8 cellular contexts compared by ENCODE assay signal in genomic region chr7:95718556-95719410, GRCh38. TPM values are rescaled to one million over a fixed set of nuclear protein-coding genes. Genes with fewer than 3 reads are reported as not detected.
DNase-seq lines count a peak whose midpoint lies in the region; ATAC-seq and TF ChIP-seq lines count a peak whose summit lies in the region.

No MANE protein-coding gene starts in this region.

- H3K4me3 Mint-ChIP-seq in activated T-helper 1 cell treated with anti-CD3 and anti-CD28 coated beads, Interleukin-12 subunit alpha, Interleukin-12 subunit beta, Interleukin-2, Interleukin-4 antibody, amounts not matched to agents 30 ng/mL and 10 ng/mL and 1 ng/mL, durations not matched to agents 14 hours and 24 hours and 36 hours: no peak overlapping the region

- no peaks in the 10 kb centered on the region for H3K9me3 Mint-ChIP-seq in activated T-helper 1 cell treated with anti-CD3 and anti-CD28 coated beads, Interleukin-12 subunit alpha, Interleukin-12 subunit beta, Interleukin-2, Interleukin-4 antibody, amounts not matched to agents 30 ng/mL and 10 ng/mL and 1 ng/mL, durations not matched to agents 14 hours and 24 hours and 36 hours

- H3K36me3 Mint-ChIP-seq in activated T-helper 1 cell treated with anti-CD3 and anti-CD28 coated beads, Interleukin-12 subunit alpha, Interleukin-12 subunit beta, Interleukin-2, Interleukin-4 antibody, amounts not matched to agents 30 ng/mL and 10 ng/mL and 1 ng/mL, durations not matched to agents 14 hours and 24 hours and 36 hours (ENCODE audit: low read depth): no peaks in the 10 kb centered on the region

- H3K4me1 Mint-ChIP-seq in activated T-helper 1 cell treated with anti-CD3 and anti-CD28 coated beads, Interleukin-12 subunit alpha, Interleukin-12 subunit beta, Interleukin-2, Interleukin-4 antibody, amounts not matched to agents 30 ng/mL and 10 ng/mL and 1 ng/mL, durations not matched to agents 14 hours and 24 hours and 36 hours (ENCODE audit: low read depth): no peaks in the 10 kb centered on the region

- H3K4me3 ChIP-seq in dorsolateral prefrontal cortex (no peak overlapping the region), tibial artery (no peak overlapping the region)

- DNase-seq in NOMO-1 (lab: John Stamatoyannopoulos, UW; ENCODE audit: unreplicated experiment in 2 of 2): peak; percentile 9 to 86
- DNase-seq in NOMO-1 treated with dmso at 0.1 percent for 144 hours (lab: John Stamatoyannopoulos, UW; ENCODE audit: unreplicated experiment): no peak
- DNase-seq in NCI-H2171 treated with DMSO at 0.1 percent for 48 hours (lab: John Stamatoyannopoulos, UW): peak; percentile 52
- no peak for DNase-seq in dorsolateral prefrontal cortex
- DNase-seq in tibial artery: no peak
- no peak for DNase-seq in NCI-H187 treated with DMSO at 0.1 percent for 48 hours (lab: John Stamatoyannopoulos, UW)
- no peak for DNase-seq in activated T-helper 1 cell treated with anti-CD3 and anti-CD28 coated beads, Interleukin-12 subunit alpha, Interleukin-12 subunit beta, Interleukin-2, Interleukin-4 antibody, amounts not matched to agents 30 ng/mL and 10 ng/mL and 1 ng/mL, durations not matched to agents 14 hours and 24 hours and 36 hours (ENCODE audit: low spot score)

- H3K27ac ChIP-seq in dorsolateral prefrontal cortex (no peak overlapping the region), tibial artery (no peak overlapping the region)

- H3K27me3 Mint-ChIP-seq in activated T-helper 1 cell treated with anti-CD3 and anti-CD28 coated beads, Interleukin-12 subunit alpha, Interleukin-12 subunit beta, Interleukin-2, Interleukin-4 antibody, amounts not matched to agents 30 ng/mL and 10 ng/mL and 1 ng/mL, durations not matched to agents 14 hours and 24 hours and 36 hours (ENCODE audit: insufficient read depth): no peaks in the 10 kb centered on the region

- H3K27me3 ChIP-seq in dorsolateral prefrontal cortex: no peaks in the 10 kb centered on the region
- no peaks in the 10 kb centered on the region for H3K27me3 ChIP-seq in tibial artery

- ATAC-seq in HG02981 (IDR thresholded peaks at IDR 0.05; ENCODE audit: unreplicated experiment): no peak

- TF ChIP-seq CTCF in dorsolateral prefrontal cortex (IDR thresholded peaks at IDR 0.05 in 54 of 56, conservative IDR thresholded peaks at IDR 0.05 in 2 of 56; ENCODE audit: low read depth in 1 of 56, partially characterized antibody in 56 of 56) (peak in 54 of 56 donors; percentile 17 to 74 (median 55)), tibial artery (IDR thresholded peaks at IDR 0.05) (peak; percentile 41 to 42)

- H3K9me3 ChIP-seq in tibial artery: no peaks in the 10 kb centered on the region

- intact Hi-C loops in dorsolateral prefrontal cortex (cut with DNase I): no loop called here
- intact Hi-C loops in tibial artery (cut with DNase I; ENCODE audit: low total_unique reads): no loop called here
- intact Hi-C loops in activated T-helper 1 cell treated with anti-CD3 and anti-CD28 coated beads, Interleukin-12 subunit alpha, Interleukin-12 subunit beta, Interleukin-2, Interleukin-4 antibody, amounts not matched to agents 30 ng/mL and 10 ng/mL and 1 ng/mL, durations not matched to agents 14 hours and 24 hours and 36 hours (cut with micrococcal nuclease): loop anchor here (1.0 kb wide), 1 partner anchor 153 kb away; no protein-coding TSS in a partner anchor

- H3K36me3 ChIP-seq in tibial artery: no peaks in the 10 kb centered on the region

- no peaks in the 10 kb centered on the region for H3K4me1 ChIP-seq in tibial artery

- no peak overlapping the region for H3K27ac Mint-ChIP-seq in activated T-helper 1 cell treated with anti-CD3 and anti-CD28 coated beads, Interleukin-12 subunit alpha, Interleukin-12 subunit beta, Interleukin-2, Interleukin-4 antibody, amounts not matched to agents 30 ng/mL and 10 ng/mL and 1 ng/mL, durations not matched to agents 14 hours and 24 hours and 36 hours

RNA-seq across cellular contexts. Expression of gene DYNC1I1, which starts 53.6 kb away (rescaled TPM):
- 100 to 1,000 TPM in 109 of 120 experiments, 10 to 100 TPM in 11; 56.7 to 187 (median 137) TPM for total RNA-seq in dorsolateral prefrontal cortex
- not detected in 2 replicates for total RNA-seq in activated T-helper 1 cell treated with anti-CD3 and anti-CD28 coated beads, Interleukin-12 subunit alpha, Interleukin-12 subunit beta, Interleukin-2, Interleukin-4 antibody, amounts not matched to agents 30 ng/mL and 10 ng/mL and 1 ng/mL, durations not matched to agents 14 hours and 24 hours and 36 hours

Comparison
In these comparisons a context has a peak if more than half of its experiments do, and no peak if none do; other contexts are left out.
1. DNase-seq: peak in NOMO-1 (2 of 2) and NCI-H2171 treated with DMSO at 0.1 percent for 48 hours (single experiment); none in NOMO-1 treated with dmso at 0.1 percent for 144 hours (single experiment), dorsolateral prefrontal cortex (0 of 10), tibial artery (0 of 2), NCI-H187 treated with DMSO at 0.1 percent for 48 hours (single experiment) and activated T-helper 1 cell treated with anti-CD3 and anti-CD28 coated beads, Interleukin-12 subunit alpha, Interleukin-12 subunit beta, Interleukin-2, Interleukin-4 antibody, amounts not matched to agents 30 ng/mL and 10 ng/mL and 1 ng/mL, durations not matched to agents 14 hours and 24 hours and 36 hours (single experiment).
2. RNA of gene DYNC1I1, which starts 53.6 kb away (total RNA-seq): 56.7 to 187 TPM in dorsolateral prefrontal cortex; not detected in activated T-helper 1 cell treated with anti-CD3 and anti-CD28 coated beads, Interleukin-12 subunit alpha, Interleukin-12 subunit beta, Interleukin-2, Interleukin-4 antibody, amounts not matched to agents 30 ng/mL and 10 ng/mL and 1 ng/mL, durations not matched to agents 14 hours and 24 hours and 36 hours; every median in the first group is over 10 times any median in the second.